In genomic region chr4:184440593-184441358, GRCh38 we compare ENCODE assay signal across 10 cellular contexts. TPM values are rescaled to one million over a fixed set of nuclear protein-coding genes. Genes with fewer than 3 reads are reported as not detected.
DNase-seq lines count a peak whose midpoint lies in the region; ATAC-seq, FAIRE-seq and TF ChIP-seq lines count a peak whose summit lies in the region.
"Had no signal": no experiment of that assay in that cellular context is flagged by ENCODE, and none has a peak within 500 bp of the region (broad histone marks: within the 10 kb centered on the region; RNA-seq: fewer than 3 reads in every experiment).

No MANE protein-coding gene starts in this region.

- no peak for TF ChIP-seq EP300 in HepG2 (IDR thresholded peaks at IDR 0.05; ENCODE audit: low read depth in 2 of 2, low read length in 2 of 2)
- no peak for TF ChIP-seq EP300 in HepG2 (CRISPR knock-in tag; IDR thresholded peaks at IDR 0.05; ENCODE audit: borderline replicate concordance)
- TF ChIP-seq EP300 in gastroesophageal sphincter (IDR thresholded peaks at IDR 0.05): no peak

- TF ChIP-seq POLR2A in HepG2 (IDR thresholded peaks at IDR 0.05; ENCODE audit: insufficient read depth in 1 of 2, low read depth in 2 of 2, low read length in 2 of 2): no peak; a peak in 1 of 4 replicates
- no peak for TF ChIP-seq POLR2A in right lobe of liver (IDR thresholded peaks at IDR 0.05)
- TF ChIP-seq POLR2A in gastroesophageal sphincter (IDR thresholded peaks at IDR 0.05): no peak
- no peak for TF ChIP-seq POLR2A in H54 (IDR thresholded peaks at IDR 0.05; ENCODE audit: low read depth, low read length)
- TF ChIP-seq POLR2A in GM12891 (IDR thresholded peaks at IDR 0.05; ENCODE audit: low read depth, low read length): no peak

- TF ChIP-seq CTCF in HepG2 (CRISPR knock-in tag; IDR thresholded peaks at IDR 0.05) (no peak), right lobe of liver (IDR thresholded peaks at IDR 0.05) (no peak), gastroesophageal sphincter (IDR thresholded peaks at IDR 0.05) (no peak), osteoblast (IDR thresholded peaks at IDR 0.05; ENCODE audit: extremely low read depth, low read depth, low read length) (no peak)

- H3K9me3 ChIP-seq in HepG2 (ENCODE audit: low read length) (no peaks in the 10 kb centered on the region), right lobe of liver (no peaks in the 10 kb centered on the region), gastroesophageal sphincter (no peaks in the 10 kb centered on the region), osteoblast (ENCODE audit: low read depth, low read length) (no peaks in the 10 kb centered on the region)
- H3K9me3 ChIP-seq: thoracic aorta had no signal

- CTCF ChIA-PET in HepG2 (lab: Yijun Ruan, JAX; ENCODE audit: low intra/inter-chr PET ratio, low total read pairs): no interaction called here

- ATAC-seq in HepG2 (peak; percentile 54), right lobe of liver (no peak), gastroesophageal sphincter (peak; percentile 10), GM21360 (IDR thresholded peaks at IDR 0.05; ENCODE audit: unreplicated experiment) (no peak)
- ATAC-seq: activated CD8-positive, alpha-beta memory T cell treated with anti-CD3 and anti-CD28 coated beads, Interleukin-2, amount 10 ng/mL, durations not matched to agents 7 days and 5 days had no signal

- H3K27me3 ChIP-seq in HepG2 (ENCODE audit: control insufficient read depth in 1 of 2, insufficient read depth in 2 of 2, low read length in 2 of 2) (no peaks in the 10 kb centered on the region), right lobe of liver (no peaks in the 10 kb centered on the region), gastroesophageal sphincter (no peaks in the 10 kb centered on the region), osteoblast (ENCODE audit: insufficient read depth, low read length) (no peaks in the 10 kb centered on the region)

- no TSS peak for BruUV-seq in HepG2 (replicated peaks; lab: Mats Ljungman, UMichigan)

- H3K79me2 ChIP-seq in HepG2 (ENCODE audit: insufficient read depth, low read length): peaks cover 65% of the 10 kb centered on the region
- H3K79me2 ChIP-seq in osteoblast (ENCODE audit: insufficient read depth, low read length): peaks cover 81% of the 10 kb centered on the region

- peaks cover 5% of the 10 kb centered on the region; the same call in 1 of the 2 replicates for H4K20me1 ChIP-seq in HepG2 (ENCODE audit: insufficient read depth, low read length)
- H4K20me1 ChIP-seq in osteoblast (ENCODE audit: insufficient read depth, low read length): peaks cover 24% of the 10 kb centered on the region

- peak; percentile 30 for DNase-seq in HepG2 (ENCODE audit: low spot score)
- DNase-seq in right lobe of liver: no peak
- no peak for DNase-seq in osteoblast (ENCODE audit: insufficient read length, low spot score, missing footprints)
- DNase-seq in H54 (ENCODE audit: insufficient read length, low spot score): no peak
- DNase-seq in GM12891 (ENCODE audit: insufficient read length, low spot score): no peak
- no peak for DNase-seq in NAMALWA (ENCODE audit: low spot score)
- DNase-seq: activated CD8-positive, alpha-beta memory T cell treated with anti-CD3 and anti-CD28 coated beads, Interleukin-2, amount 10 ng/mL, durations not matched to agents 7 days and 5 days had no signal

- intact Hi-C loops in HepG2 (cut with micrococcal nuclease; ENCODE audit: unreplicated experiment) (loop anchor here (1.0 to 2.0 kb wide), 5 partner anchors 22 to 176 kb away; no protein-coding TSS in a partner anchor), right lobe of liver (cut with DNase I) (no loop called here)

- FAIRE-seq in HepG2 (lab: Jason Lieb, UNC): no peak
- FAIRE-seq in H54 (lab: Jason Lieb, UNC): no peak
- FAIRE-seq in GM12891 (lab: Jason Lieb, UNC): no peak

- WGBS in HepG2 (ENCODE audit: low lambda C conversion rate): 35% methylated on average over 4 of the region's 8 CpGs
- 77% methylated on average over 6 of the region's 8 CpGs for WGBS in right lobe of liver (ENCODE audit: insufficient coverage, low coverage, low lambda C conversion rate, missing lambda C conversion rate)
- WGBS in gastroesophageal sphincter (ENCODE audit: low coverage in 1 of 2), 2 donors: 80 to 81% methylated on average over 6 of the region's 8 CpGs

- H3K27ac ChIP-seq in HepG2 (ENCODE audit: extremely low read length, insufficient read depth, low read length): peak overlapping the region; percentile 84
- H3K27ac ChIP-seq in right lobe of liver: no peak overlapping the region
- peak overlapping the region in 2 of 4 donors; percentile 47 to 62 for H3K27ac ChIP-seq in gastroesophageal sphincter
- peak overlapping the region; percentile 57 for H3K27ac ChIP-seq in osteoblast (ENCODE audit: low read depth, low read length)

- peak overlapping the region; percentile 51 to 70 (median 55) for H3K4me3 ChIP-seq in HepG2 (replicated peaks in 1 of 3; ENCODE audit: insufficient read depth in 1 of 3, low read depth in 2 of 3, low read length in 3 of 3)
- H3K4me3 ChIP-seq in right lobe of liver: no peak overlapping the region
- H3K4me3 ChIP-seq in gastroesophageal sphincter: peak overlapping the region in 1 of 2 donors; percentile 11
- no peak overlapping the region for H3K4me3 ChIP-seq in osteoblast (ENCODE audit: insufficient read depth, low read length)

- H3K36me3 ChIP-seq in HepG2 (replicated peaks in 1 of 2; ENCODE audit: control insufficient read depth in 1 of 2, insufficient read depth in 2 of 2, low read length in 2 of 2) (peaks cover 0 to 2% of the 10 kb centered on the region in 2 experiments; a peak in 1 of 5 replicates), right lobe of liver (no peaks in the 10 kb centered on the region), gastroesophageal sphincter (no peaks in the 10 kb centered on the region), osteoblast (ENCODE audit: insufficient read depth, low read length) (no peaks in the 10 kb centered on the region)
- H3K36me3 ChIP-seq: thoracic aorta had no signal

- POLR2A ChIA-PET in HepG2 (lab: Yijun Ruan, JAX): interaction anchor here (0.7 to 3.1 kb wide), 13 partner anchors 13 to 153 kb away, joined by 3 to 23 read pairs (median 5); partner anchors contain the start of gene IRF2

- H3K4me1 ChIP-seq in HepG2 (ENCODE audit: insufficient read depth, low read length): peaks cover 60% of the 10 kb centered on the region
- H3K4me1 ChIP-seq in right lobe of liver: peaks cover 0 to 54% (median 2%) of the 10 kb centered on the region in 4 donors
- H3K4me1 ChIP-seq in gastroesophageal sphincter: peaks cover 0 to 87% (median 10%) of the 10 kb centered on the region in 3 donors
- peaks cover 27% of the 10 kb centered on the region for H3K4me1 ChIP-seq in osteoblast (ENCODE audit: insufficient read depth, low read length)

- peak overlapping the region; percentile 68 for H3K9ac ChIP-seq in HepG2 (ENCODE audit: insufficient read depth, low read depth, low read length)

- no peak for TF ChIP-seq RAD21 in HepG2 (CRISPR knock-in tag; IDR thresholded peaks at IDR 0.05)

- H2AFZ ChIP-seq in HepG2 (ENCODE audit: low read length) (no peak overlapping the region), osteoblast (ENCODE audit: low read length) (no peak overlapping the region)

- in situ Hi-C loops in HepG2 (cut with HindIII; ENCODE audit: extremely low pct_ligation_motif_present, low pct_unique_long_range_greater_than_20kb): no loop called here

- H3K4me2 ChIP-seq in HepG2 (ENCODE audit: low read depth, low read length): peak overlapping the region; percentile 92
- H3K4me2 ChIP-seq in osteoblast (ENCODE audit: insufficient read depth, low read length): peak overlapping the region; percentile 38

TF ChIP-seq in HepG2, 621 proteins besides CTCF, POLR2A, EP300 and RAD21 (continues in another document):
- TF ChIP-seq RFX3 (CRISPR knock-in tag; IDR thresholded peaks at IDR 0.05) (no peak), ZNF101 (CRISPR knock-in tag; IDR thresholded peaks at IDR 0.05; ENCODE audit: borderline replicate concordance, low read depth) (no peak), KDM5A (IDR thresholded peaks at IDR 0.05; ENCODE audit: borderline replicate concordance, low read length) (no peak), ZNF879 (CRISPR knock-in tag; IDR thresholded peaks at IDR 0.05) (no peak)

TF ChIP-seq in GM12891, 5 proteins besides CTCF, POLR2A, EP300 and RAD21:
- no peak for TF ChIP-seq TAF1 (IDR thresholded peaks at IDR 0.05; ENCODE audit: low read depth, low read length)
- TF ChIP-seq POLR2AphosphoS5 (IDR thresholded peaks at IDR 0.05; ENCODE audit: low read depth, low read length): no peak
- TF ChIP-seq SPI1 (IDR thresholded peaks at IDR 0.05; ENCODE audit: low read depth, low read length): no peak
- TF ChIP-seq PAX5 (IDR thresholded peaks at IDR 0.05; ENCODE audit: insufficient read depth, low read length, severe bottlenecking): no peak
- TF ChIP-seq POU2F2 (IDR thresholded peaks at IDR 0.05; ENCODE audit: low read depth, low read length): no peak

RNA-seq across cellular contexts. Expression of gene IRF2, which starts 33.6 kb away (rescaled TPM):
- total RNA-seq in HepG2 (2016; rRNA removed; fragmentation: Illumina TruSeq; extraction: Trizol) (15.5 and 24.8 TPM in 2 replicates), right lobe of liver (10 to 100 TPM; 16.9 to 29.0 (median 21.3) TPM), gastroesophageal sphincter (10 to 100 TPM; 34.1 to 41.7 (median 35.4) TPM), osteoblast (43.0 and 43.8 TPM in 2 replicates)
- total RNA-seq in HepG2 (2016; cell fraction: cytosol; rRNA removed; fragmentation: Illumina TruSeq; extraction: Trizol; ENCODE audit: low read depth): 5.4 TPM in 2 replicates
- 17.9 and 20.9 TPM in 2 replicates for total RNA-seq in HepG2 (2016; cell fraction: insoluble cytoplasmic fraction; rRNA removed; fragmentation: Illumina TruSeq; extraction: Trizol)
- 7.7 and 9.9 TPM in 2 replicates for total RNA-seq in HepG2 (2016; cell fraction: membrane; rRNA removed; fragmentation: Illumina TruSeq; extraction: Trizol)
- 17.7 and 22.0 TPM in 2 replicates for total RNA-seq in HepG2 (2016; cell fraction: nucleus; rRNA removed; fragmentation: Illumina TruSeq; extraction: Trizol)
- 26.0 and 28.8 TPM in 2 replicates for polyA plus RNA-seq in HepG2 (2011; rRNA removed)
- polyA plus RNA-seq in HepG2 (2011; cell fraction: cytosol; rRNA removed): 21.1 and 25.7 TPM in 2 replicates
- 16.4 and 17.7 TPM in 2 replicates for polyA plus RNA-seq in HepG2 (2011; cell fraction: nucleus; rRNA removed)
- 21.7 and 29.0 TPM in 2 replicates for polyA plus RNA-seq in HepG2 (2012)
- polyA plus RNA-seq in HepG2 (2016; cell fraction: cytosol; fragmentation: Illumina TruSeq; extraction: Trizol; ENCODE audit: low read depth): 1.6 and 1.8 TPM in 2 replicates
- polyA plus RNA-seq in HepG2 (2016; cell fraction: insoluble cytoplasmic fraction; fragmentation: Illumina TruSeq; extraction: Trizol; ENCODE audit: low read depth): 24.7 and 29.5 TPM in 2 replicates
- 4.4 and 4.5 TPM in 2 replicates for polyA plus RNA-seq in HepG2 (2016; cell fraction: membrane; fragmentation: Illumina TruSeq; extraction: Trizol; ENCODE audit: low read depth)
- 14.4 and 16.3 TPM in 2 replicates for polyA plus RNA-seq in HepG2 (2016; cell fraction: nucleus; fragmentation: Illumina TruSeq; extraction: Trizol; ENCODE audit: insufficient read depth, low read depth)
- 18.1 and 29.1 TPM in 2 replicates for polyA minus RNA-seq in HepG2 (2011; rRNA and poly(A)+ RNA removed; ENCODE audit: low replicate concordance)
- 29.9 and 31.0 TPM in 2 replicates for polyA minus RNA-seq in HepG2 (2011; cell fraction: cytosol; rRNA and poly(A)+ RNA removed)
- polyA minus RNA-seq in HepG2 (2011; cell fraction: nucleus; rRNA and poly(A)+ RNA removed): 43.4 and 57.2 TPM in 2 replicates
- polyA plus RNA-seq in GM12891 (2012; ENCODE audit: low read depth, missing spikeins): 53.8 TPM

Comparison
In these comparisons a context has a peak if more than half of its experiments do, and no peak if none do; other contexts are left out.
1. ATAC-seq: peak in HepG2 (single experiment) and gastroesophageal sphincter (single experiment); none in right lobe of liver (0 of 4) and GM21360 (single experiment).
2. H3K27ac ChIP-seq: peak in HepG2 (single experiment) and osteoblast (single experiment); none in right lobe of liver (0 of 3).
3. H3K4me3 ChIP-seq: peak in HepG2 (3 of 3); none in right lobe of liver (0 of 3) and osteoblast (single experiment).